In genomic region chr19:58097349-58097748, GRCh38 we compare ENCODE assay signal across 10 cellular contexts. TPM values are rescaled to one million over a fixed set of nuclear protein-coding genes. Genes with fewer than 3 reads are reported as not detected.
DNase-seq lines count a peak whose midpoint lies in the region; ATAC-seq and TF ChIP-seq lines count a peak whose summit lies in the region.
"Had no signal": no experiment of that assay in that cellular context is flagged by ENCODE, and none has a peak within 500 bp of the region (broad histone marks: within the 10 kb centered on the region; RNA-seq: fewer than 3 reads in every experiment).

No MANE protein-coding gene starts in this region.

- peak overlapping the region; percentile 82 for H3K4me3 Mint-ChIP-seq in activated CD4-positive, alpha-beta T cell treated with anti-CD3 and anti-CD28 coated beads for 36 hours

- POLR2A ChIA-PET in activated CD4-positive, alpha-beta T cell treated with anti-CD3 and anti-CD28 coated beads for 36 hours (lab: Charles Lee) = no interaction called here

- CTCF ChIA-PET in activated CD4-positive, alpha-beta T cell treated with anti-CD3 and anti-CD28 coated beads for 36 hours (lab: Charles Lee) = no interaction called here
- CTCF ChIA-PET in mammary epithelial cell (lab: Charles Lee; ENCODE audit: low non-redundant PET) = no interaction called here

- no peaks in the 10 kb centered on the region for H3K79me2 ChIP-seq in mammary epithelial cell (ENCODE audit: insufficient read depth, low read length)

- peaks cover 13% of the 10 kb centered on the region for H3K4me1 Mint-ChIP-seq in activated CD4-positive, alpha-beta T cell treated with anti-CD3 and anti-CD28 coated beads for 36 hours

- H4K20me1 ChIP-seq in mammary epithelial cell (ENCODE audit: insufficient read depth, low read length) = no peaks in the 10 kb centered on the region

- peaks cover 8 to 44% of the 10 kb centered on the region in 2 donors for H3K9me3 ChIP-seq in ascending aorta
- peaks cover 0 to 55% (median 36%) of the 10 kb centered on the region in 5 donors for H3K9me3 ChIP-seq in subcutaneous abdominal adipose tissue (ENCODE audit: control insufficient read depth in 5 of 5, low read length in 5 of 5)
- no peaks in the 10 kb centered on the region for H3K9me3 ChIP-seq in body of pancreas
- H3K9me3 ChIP-seq in mammary epithelial cell (replicated peaks; ENCODE audit: insufficient read depth, low read length) = peaks cover 36% of the 10 kb centered on the region

- peaks cover 0 to 21% of the 10 kb centered on the region in 2 donors for H3K36me3 ChIP-seq in ascending aorta
- H3K36me3 ChIP-seq in subcutaneous abdominal adipose tissue (ENCODE audit: control insufficient read depth in 5 of 5, insufficient read depth in 5 of 5, low read length in 5 of 5) = no peaks in the 10 kb centered on the region
- H3K36me3 ChIP-seq in body of pancreas (replicated peaks in 1 of 2; ENCODE audit: insufficient read depth in 1 of 2, low read depth in 2 of 2) = no peaks in the 10 kb centered on the region
- no peaks in the 10 kb centered on the region for H3K36me3 ChIP-seq in mammary epithelial cell (ENCODE audit: insufficient read depth, low read length)

- H3K27me3 Mint-ChIP-seq in activated CD4-positive, alpha-beta T cell treated with anti-CD3 and anti-CD28 coated beads for 36 hours = no peaks in the 10 kb centered on the region

- peak overlapping the region; percentile 55 for H3K27ac Mint-ChIP-seq in activated CD4-positive, alpha-beta T cell treated with anti-CD3 and anti-CD28 coated beads for 36 hours

- DNase-seq in activated CD4-positive, alpha-beta T cell treated with anti-CD3 and anti-CD28 coated beads for 36 hours = no peak
- DNase-seq in activated CD4-positive, alpha-beta T cell treated with anti-CD3 and anti-CD28 coated beads for 4 hours = no peak
- DNase-seq in ascending aorta (ENCODE audit: low spot score in 2 of 2) (no peak), lower leg skin (ENCODE audit: low spot score in 2 of 2) (no peak), body of pancreas (no peak), NCI-H2227 (lab: John Stamatoyannopoulos, UW; ENCODE audit: unreplicated experiment) (no peak), mammary epithelial cell (no peak)

- H3K4me2 ChIP-seq in mammary epithelial cell (ENCODE audit: insufficient read depth, low read depth, low read length) = no peak overlapping the region

- no peak for ATAC-seq in activated CD4-positive, alpha-beta T cell treated with anti-CD3 and anti-CD28 coated beads for 36 hours
- ATAC-seq in body of pancreas = no peak

- H3K36me3 Mint-ChIP-seq in activated CD4-positive, alpha-beta T cell treated with anti-CD3 and anti-CD28 coated beads for 36 hours (ENCODE audit: low read depth) = peaks cover 34% of the 10 kb centered on the region

- in situ Hi-C loops in mammary epithelial cell (cut with MboI; ENCODE audit: low sequenced_read_pairs in 2 of 2) = no loop called here

- dilution Hi-C loops in mammary epithelial cell (cut with HindIII; ENCODE audit: low sequenced_read_pairs) = no loop called here

- H3K27me3 ChIP-seq in ascending aorta (no peaks in the 10 kb centered on the region), subcutaneous abdominal adipose tissue (ENCODE audit: control insufficient read depth in 5 of 5, insufficient read depth in 4 of 5, low read length in 5 of 5) (no peaks in the 10 kb centered on the region), body of pancreas (no peaks in the 10 kb centered on the region), mammary epithelial cell (ENCODE audit: insufficient read depth, low read length) (no peaks in the 10 kb centered on the region)

- H3K4me3 ChIP-seq in ascending aorta (peak overlapping the region; percentile 97 to 99), lower leg skin (ENCODE audit: low read depth, poor library complexity, severe bottlenecking) (peak overlapping the region; percentile 84), subcutaneous abdominal adipose tissue (ENCODE audit: low read depth in 1 of 5, low read length in 5 of 5) (peak overlapping the region; percentile 62 to 94 (median 86)), body of pancreas (peak overlapping the region in 1 of 2 donors; percentile 66), mammary epithelial cell (replicated peaks in 1 of 3; ENCODE audit: insufficient read depth in 1 of 3, low read depth in 2 of 3, low read length in 3 of 3) (peak overlapping the region in 1 of 3 experiments; percentile 78)

- H3K27ac ChIP-seq in ascending aorta = peak overlapping the region; percentile 97 to 98
- no peak overlapping the region for H3K27ac ChIP-seq in subcutaneous abdominal adipose tissue (ENCODE audit: low read depth, low read length)
- peak overlapping the region in 1 of 4 donors; percentile 84 for H3K27ac ChIP-seq in body of pancreas
- H3K27ac ChIP-seq in mammary epithelial cell (ENCODE audit: insufficient read depth, low read depth, low read length) = no peak overlapping the region

- H3K4me1 ChIP-seq in ascending aorta = peaks cover 0 to 9% of the 10 kb centered on the region in 2 donors
- H3K4me1 ChIP-seq in subcutaneous abdominal adipose tissue (ENCODE audit: control insufficient read depth in 5 of 5, insufficient read depth in 5 of 5, low read length in 5 of 5) = peaks cover 5 to 17% (median 15%) of the 10 kb centered on the region in 5 donors
- peaks cover 13% of the 10 kb centered on the region for H3K4me1 ChIP-seq in body of pancreas
- no peaks in the 10 kb centered on the region for H3K4me1 ChIP-seq in mammary epithelial cell (ENCODE audit: insufficient read depth, low read length)
- H3K4me1 ChIP-seq: A549 had no signal

- H3K9ac ChIP-seq in subcutaneous abdominal adipose tissue (ENCODE audit: low read length in 5 of 5) = peak overlapping the region in 3 of 5 donors; percentile 29 to 56 (median 47)
- no peak overlapping the region for H3K9ac ChIP-seq in mammary epithelial cell (ENCODE audit: insufficient read depth, low read length)

- BruUV-seq in mammary epithelial cell (replicated peaks; lab: Mats Ljungman, UMichigan) = no TSS peak

- H2AFZ ChIP-seq in mammary epithelial cell (ENCODE audit: low read depth, low read length) = no peak overlapping the region

- 39 to 40% methylated on average over 8 of the region's 8 CpGs for WGBS in lower leg skin, 2 donors
- WGBS in body of pancreas, 2 donors = 39% methylated on average over 8 of the region's 8 CpGs
- no CpG with 5 or more reads among the region's 8 CpGs for WGBS in mammary epithelial cell (ENCODE audit: low coverage, missing lambda C conversion rate)

- intact Hi-C loops in activated CD4-positive, alpha-beta T cell treated with anti-CD3 and anti-CD28 coated beads for 36 hours (cut with DNase I, micrococcal nuclease) = loop anchor here (5.0 kb wide), 2 partner anchors 345 to 1695 kb away; partner anchors contain the start of genes ZNF132 (in 1 of the 2) and ZNF583 (in 1 of the 2)
- intact Hi-C loops in ascending aorta (cut with DNase I) (loop anchor here (10.0 kb wide), 1 partner anchor 1703 kb away; the partner anchor contains the start of gene ZNF582), lower leg skin (cut with DNase I; ENCODE audit: low total_unique reads) (no loop called here), body of pancreas (cut with DNase I) (no loop called here), mammary epithelial cell (cut with micrococcal nuclease) (loop anchor here (10.0 kb wide), 1 partner anchor 93 kb away; the partner anchor contains the start of gene ZNF606)

- TF ChIP-seq CTCF in ascending aorta (IDR thresholded peaks at IDR 0.05) (no peak), lower leg skin (IDR thresholded peaks at IDR 0.05) (no peak), body of pancreas (IDR thresholded peaks at IDR 0.05) (no peak), mammary epithelial cell (conservative IDR thresholded peaks at IDR 0.05 in 1 of 2, IDR thresholded peaks at IDR 0.05 in 1 of 2; ENCODE audit: extremely low read depth in 1 of 2, insufficient read depth in 1 of 2, low read depth in 1 of 2, low read length in 2 of 2) (no peak)

- peaks cover 17% of the 10 kb centered on the region for H3K9me3 Mint-ChIP-seq in activated CD4-positive, alpha-beta T cell treated with anti-CD3 and anti-CD28 coated beads for 36 hours (ENCODE audit: low read depth)

- TF ChIP-seq POLR2A in lower leg skin (IDR thresholded peaks at IDR 0.05) (no peak), body of pancreas (IDR thresholded peaks at IDR 0.05) (no peak)

RNA-seq across cellular contexts. Expression of gene ZSCAN18, which starts 0.7 kb away (rescaled TPM):
- total RNA-seq in activated CD4-positive, alpha-beta T cell treated with anti-CD3 and anti-CD28 coated beads for 36 hours = 10 to 100 TPM; 23.1 to 29.2 TPM
- 181 TPM for total RNA-seq in ascending aorta
- 10 to 100 TPM; 35.3 to 64.3 (median 50.9) TPM for total RNA-seq in lower leg skin
- total RNA-seq in body of pancreas = 10 to 100 TPM; 37.4 to 43.2 TPM
- 10 to 100 TPM; 16.3 to 59.3 TPM for total RNA-seq in mammary epithelial cell
- 5.9 TPM for polyA plus RNA-seq in mammary epithelial cell
- polyA minus RNA-seq in mammary epithelial cell = not detected
- total RNA-seq: HT-29 had no signal

RNA-seq across cellular contexts. Expression of gene ZNF135, which starts 38.3 kb away (rescaled TPM):
- 1 to 10 TPM; 1.3 to 1.5 TPM for total RNA-seq in activated CD4-positive, alpha-beta T cell treated with anti-CD3 and anti-CD28 coated beads for 36 hours
- 3.7 TPM for total RNA-seq in ascending aorta
- total RNA-seq in lower leg skin = 1 to 10 TPM; 4.8 to 5.9 (median 5.5) TPM
- 1 to 10 TPM; 3.9 to 4.9 TPM for total RNA-seq in body of pancreas
- total RNA-seq in mammary epithelial cell = 1 to 10 TPM in 1 of 2 donors, under 1 TPM in 1; 0.45 to 4.0 TPM
- 0.26 TPM for polyA plus RNA-seq in mammary epithelial cell
- not detected for polyA minus RNA-seq in mammary epithelial cell
- total RNA-seq: HT-29 had no signal
- polyA plus RNA-seq: A549 had no signal

RNA-seq across cellular contexts. Expression of gene ZNF329, which starts 53.2 kb away (rescaled TPM):
- total RNA-seq in activated CD4-positive, alpha-beta T cell treated with anti-CD3 and anti-CD28 coated beads for 36 hours = 1 to 10 TPM; 4.9 to 5.0 TPM
- 3.8 TPM for total RNA-seq in ascending aorta
- total RNA-seq in lower leg skin = 10 to 100 TPM in 1 of 4 donors, 1 to 10 TPM in 3; 8.7 to 12.1 (median 9.2) TPM
- total RNA-seq in body of pancreas = 1 to 10 TPM; 2.6 to 4.6 TPM
- total RNA-seq in mammary epithelial cell = 10 to 100 TPM; 10.2 to 17.3 TPM
- polyA plus RNA-seq in mammary epithelial cell = 3.7 TPM
- polyA minus RNA-seq in mammary epithelial cell = 18.9 TPM

Comparison
In these comparisons a context has a peak if more than half of its experiments do, and no peak if none do; other contexts are left out.
1. H3K27ac ChIP-seq: peak in ascending aorta (2 of 2); none in subcutaneous abdominal adipose tissue (single experiment) and mammary epithelial cell (single experiment).
2. intact Hi-C loops: an anchor here in activated CD4-positive, alpha-beta T cell treated with anti-CD3 and anti-CD28 coated beads for 36 hours (5.0 kb wide), ascending aorta (10.0 kb wide) and mammary epithelial cell (10.0 kb wide); none called in lower leg skin and body of pancreas.